Comparison of ENCODE assay signal across 9 cellular contexts in genomic region chr17:6843241-6843890, GRCh38. TPM values are rescaled to one million over a fixed set of nuclear protein-coding genes. Genes with fewer than 3 reads are reported as not detected.
DNase-seq lines count a peak whose midpoint lies in the region; TF ChIP-seq lines count a peak whose summit lies in the region.
"Had no signal": no experiment of that assay in that cellular context is flagged by ENCODE, and none has a peak within 500 bp of the region (broad histone marks: within the 10 kb centered on the region; RNA-seq: fewer than 3 reads in every experiment).

No MANE protein-coding gene starts in this region.

- H3K27me3 Mint-ChIP-seq in CD14-positive monocyte (ENCODE audit: low read depth in 3 of 3): peaks cover 15 to 38% (median 34%) of the 10 kb centered on the region in 3 donors
- H3K27me3 Mint-ChIP-seq in HFFc6 (ENCODE audit: insufficient read depth): peaks cover 30% of the 10 kb centered on the region

- H3K4me3 Mint-ChIP-seq in CD14-positive monocyte: no peak overlapping the region
- H3K4me3 Mint-ChIP-seq in HFFc6: no peak overlapping the region

- DNase-seq in CD14-positive monocyte (ENCODE audit: low spot score): no peak
- DNase-seq in HFFc6: peak; percentile 38
- peak; percentile 39 for DNase-seq in RPMI7951 (ENCODE audit: low read depth)
- DNase-seq in fibroblast of mammary gland (ENCODE audit: low read depth): peak; percentile 68
- no peak for DNase-seq in activated CD4-positive, alpha-beta T cell treated with anti-CD3 and anti-CD28 coated beads for 1 hour
- DNase-seq in NCI-H524 treated with DMSO at 0.1 percent for 48 hours (lab: John Stamatoyannopoulos, UW): no peak
- no peak for DNase-seq in 8988T

- no peak overlapping the region for H3K9ac ChIP-seq in parathyroid adenoma
- H3K9ac ChIP-seq: KMS-11 had no signal

- H3K4me3 ChIP-seq in fibroblast of mammary gland (ENCODE audit: control insufficient read depth, low read depth, low read length) (no peak overlapping the region), parathyroid adenoma (ENCODE audit: low read depth, low read length) (no peak overlapping the region)

- H3K4me1 Mint-ChIP-seq in CD14-positive monocyte: peaks cover 5% of the 10 kb centered on the region
- no peaks in the 10 kb centered on the region for H3K4me1 Mint-ChIP-seq in HFFc6 (ENCODE audit: low read depth)

- TF ChIP-seq CTCF in CD14-positive monocyte (IDR thresholded peaks at IDR 0.05): peak; percentile 73
- TF ChIP-seq CTCF in HFFc6 (IDR thresholded peaks at IDR 0.05): peak; percentile 85
- TF ChIP-seq CTCF in fibroblast of mammary gland (conservative IDR thresholded peaks at IDR 0.05; ENCODE audit: control insufficient read depth, insufficient read depth, low read depth, low read length): peak; percentile 46
- peak; percentile 64 for TF ChIP-seq CTCF in parathyroid adenoma (IDR thresholded peaks at IDR 0.05)

- H3K27me3 ChIP-seq in parathyroid adenoma (ENCODE audit: control insufficient read depth, insufficient read depth, low read length): no peaks in the 10 kb centered on the region

- H3K9me3 ChIP-seq in parathyroid adenoma (ENCODE audit: control insufficient read depth, low read length): no peaks in the 10 kb centered on the region

- H3K36me3 Mint-ChIP-seq in CD14-positive monocyte: no peaks in the 10 kb centered on the region
- H3K36me3 Mint-ChIP-seq in HFFc6 (ENCODE audit: low read depth): no peaks in the 10 kb centered on the region

- H3K9me3 Mint-ChIP-seq in CD14-positive monocyte (peaks cover 0 to 6% (median 0%) of the 10 kb centered on the region in 7 donors), HFFc6 (no peaks in the 10 kb centered on the region)

- peak overlapping the region; percentile 62 for H3K4me2 ChIP-seq in parathyroid adenoma (ENCODE audit: low read length)
- H3K4me2 ChIP-seq: KMS-11 had no signal

- peak overlapping the region; percentile 42 for H2AFZ ChIP-seq in parathyroid adenoma

- H3K79me2 ChIP-seq in parathyroid adenoma: no peaks in the 10 kb centered on the region

- H3K36me3 ChIP-seq in parathyroid adenoma (ENCODE audit: control insufficient read depth, insufficient read depth, low read length): no peaks in the 10 kb centered on the region

- H3K4me1 ChIP-seq in parathyroid adenoma: no peaks in the 10 kb centered on the region

- H3K27ac ChIP-seq in parathyroid adenoma: no peak overlapping the region
- H3K27ac ChIP-seq: KMS-11 had no signal

- intact Hi-C loops in CD14-positive monocyte (cut with micrococcal nuclease): no loop called here

- H3K27ac Mint-ChIP-seq in CD14-positive monocyte (no peak overlapping the region), HFFc6 (no peak overlapping the region)

RNA-seq across cellular contexts. Expression of gene TEKT1, which starts 11.8 kb away (rescaled TPM):
- polyA plus RNA-seq in CD14-positive monocyte: not detected
- not detected for total RNA-seq in HFFc6 (2021; fragmentation: NEBNext Ultra II Directional; extraction: Animal tissue kit (Norgen Biotek cat#: 25700))
- not detected in 2 replicates for total RNA-seq in RPMI7951 (2014; rRNA removed; shearing (Covaris generic))

Comparison
In these comparisons a context has a peak if more than half of its experiments do, and no peak if none do; other contexts are left out.
1. DNase-seq: peak in HFFc6 (single experiment), RPMI7951 (single experiment) and fibroblast of mammary gland (single experiment); none in CD14-positive monocyte (single experiment), activated CD4-positive, alpha-beta T cell treated with anti-CD3 and anti-CD28 coated beads for 1 hour (single experiment), NCI-H524 treated with DMSO at 0.1 percent for 48 hours (single experiment) and 8988T (single experiment).
2. Peak in every context shown above with its lines, with median percentiles within 50 percentile points of each other: CTCF ChIP-seq.